ENCODE assay signal across 20 cellular contexts in the genomic region with DNA sequence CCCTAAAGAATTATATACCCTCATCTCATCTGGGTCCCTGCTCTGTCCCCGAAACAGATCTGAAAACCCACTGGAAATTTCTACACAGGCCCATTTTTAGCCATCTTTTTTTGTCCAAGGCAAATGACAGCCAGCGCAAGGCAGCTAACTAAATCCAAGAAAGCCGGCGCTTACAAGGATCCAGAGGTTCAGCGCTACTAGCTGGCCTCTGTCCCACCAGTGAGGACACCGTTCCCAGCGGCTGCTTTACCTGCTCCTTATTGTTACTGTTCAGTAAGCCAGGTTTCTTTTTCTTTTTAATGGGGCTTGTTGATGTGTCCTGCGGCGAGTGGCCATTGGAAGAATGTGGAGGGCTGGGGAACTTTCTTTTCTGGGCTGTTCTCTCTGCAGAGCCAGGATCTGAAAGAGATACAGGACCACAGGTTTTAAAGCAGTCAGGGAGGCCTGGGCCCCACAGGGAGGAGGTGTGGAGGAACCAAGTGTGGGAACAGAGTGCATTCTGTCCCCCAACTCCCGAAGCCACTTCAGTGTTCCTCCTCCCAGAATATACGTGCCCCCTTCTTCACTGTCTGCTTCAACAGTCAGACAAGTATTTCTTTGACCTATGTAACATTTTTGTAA. TPM values are rescaled to one million over a fixed set of nuclear protein-coding genes. Genes with fewer than 3 reads are reported as not detected.
DNase-seq lines count a peak whose midpoint lies in the region; ATAC-seq and TF ChIP-seq lines count a peak whose summit lies in the region.
"Had no signal": no experiment of that assay in that cellular context is flagged by ENCODE, and none has a peak within 500 bp of the region (broad histone marks: within the 10 kb centered on the region; RNA-seq: fewer than 3 reads in every experiment).

No MANE protein-coding gene starts in this region.

- TF ChIP-seq CTCF in WTC11 (IDR thresholded peaks at IDR 0.05) (no peak), heart left ventricle (IDR thresholded peaks at IDR 0.05) (no peak), prostate gland (IDR thresholded peaks at IDR 0.05) (no peak)

- peak overlapping the region; percentile 89 for H3K27ac Mint-ChIP-seq in WTC11
- H3K27ac Mint-ChIP-seq: activated naive CD4-positive, alpha-beta T cell treated with anti-CD3 and anti-CD28 coated beads, Interleukin-2, amount 10 ng/mL, durations not matched to agents 7 days and 5 days; dendritic cell treated with granulocyte-macrophage colony-stimulating factor and Interleukin-4, amounts not matched to agents 40 ng/mL and 50 ng/mL, for 4 days had no signal

- H3K4me1 Mint-ChIP-seq in WTC11, result peaks cover 58% of the 10 kb centered on the region

- 69 to 81% (median 73%) methylated on average over 11 of the region's 11 CpGs for WGBS in heart left ventricle, 4 donors
- 51% methylated on average over 11 of the region's 11 CpGs for WGBS in prostate gland

- H3K27ac ChIP-seq in ACC112 (ENCODE audit: low read depth, low read length) (peak overlapping the region; percentile 21), heart left ventricle (peak overlapping the region in 7 of 12 donors; percentile 39 to 72 (median 60)), prostate gland (peak overlapping the region; percentile 57 to 67)
- H3K27ac ChIP-seq: KMS-11, uterus had no signal

- TF ChIP-seq POLR2A in heart left ventricle (IDR thresholded peaks at IDR 0.05) (no peak), prostate gland (IDR thresholded peaks at IDR 0.05) (no peak)

- POLR2A ChIA-PET in WTC11 (lab: Charles Lee), result interaction anchor here (0.7 to 1.1 kb wide), 2 partner anchors 50 to 59 kb away, joined by 5 to 23 read pairs; no protein-coding TSS in a partner anchor

- ATAC-seq in WTC11 (peak; percentile 40), heart left ventricle (no peak), GM21367 (IDR thresholded peaks at IDR 0.05; ENCODE audit: unreplicated experiment) (no peak)
- ATAC-seq: HCT116, left lobe of liver had no signal

- no peaks in the 10 kb centered on the region for H3K9me3 Mint-ChIP-seq in WTC11
- H3K9me3 Mint-ChIP-seq: activated naive CD4-positive, alpha-beta T cell treated with anti-CD3 and anti-CD28 coated beads, Interleukin-2, amount 10 ng/mL, durations not matched to agents 7 days and 5 days; dendritic cell treated with granulocyte-macrophage colony-stimulating factor and Interleukin-4, amounts not matched to agents 40 ng/mL and 50 ng/mL, for 4 days had no signal

- H3K36me3 Mint-ChIP-seq in WTC11, result peaks cover 43% of the 10 kb centered on the region

- intact Hi-C loops in heart left ventricle (cut with DNase I) (loop anchor here in 2 of 10 donors (5.0 kb wide), 2 partner anchors 33 to 52 kb away; no protein-coding TSS in a partner anchor), prostate gland (cut with DNase I) (loop anchor here (2.0 kb wide), 1 partner anchor 51 kb away; no protein-coding TSS in a partner anchor)

- H3K36me3 ChIP-seq in ACC112 (ENCODE audit: insufficient read depth, low read length) (0 out of 2 replicates have a peak, but pooled peaks cover 14% of the 10 kb centered on the region), heart left ventricle (peaks cover 0 to 57% (median 30%) of the 10 kb centered on the region in 9 donors), prostate gland (no peaks in the 10 kb centered on the region)
- H3K36me3 ChIP-seq: uterus had no signal

- DNase-seq in WTC11 (ENCODE audit: low spot score) (peak; percentile 14), heart left ventricle (no peak), prostate gland (ENCODE audit: low spot score) (peak; percentile 57), cerebellar cortex (ENCODE audit: low spot score) (no peak), COLO829 (ENCODE audit: low spot score) (no peak), activated gamma-delta T cell (lab: John Stamatoyannopoulos, UW) (no peak)
- DNase-seq: activated CD8-positive, alpha-beta memory T cell treated with anti-CD3 and anti-CD28 coated beads for 24 hours; activated naive CD4-positive, alpha-beta T cell treated with anti-CD3 and anti-CD28 coated beads, Interleukin-2, amount 10 ng/mL, durations not matched to agents 7 days and 5 days; DMS53; NCI-H187; NK-92 treated with Interleukin-12 subunit alpha and Interleukin-12 subunit beta, amount 100 ng/mL, for 24 hours; retina; T-helper 1 cell; uterus had no signal

- H3K9me3 ChIP-seq in heart left ventricle, result no peaks in the 10 kb centered on the region
- no peaks in the 10 kb centered on the region for H3K9me3 ChIP-seq in prostate gland
- H3K9me3 ChIP-seq: uterus had no signal

- H3K4me3 ChIP-seq in ACC112 (ENCODE audit: low read depth, low read length), result no peak overlapping the region
- no peak overlapping the region for H3K4me3 ChIP-seq in heart left ventricle
- H3K4me3 ChIP-seq in prostate gland, result no peak overlapping the region
- H3K4me3 ChIP-seq: uterus had no signal

- H3K27me3 ChIP-seq in ACC112 (ENCODE audit: insufficient read depth, low read length) (no peaks in the 10 kb centered on the region), heart left ventricle (no peaks in the 10 kb centered on the region), prostate gland (replicated peaks; ENCODE audit: insufficient read depth) (no peaks in the 10 kb centered on the region)
- H3K27me3 ChIP-seq: uterus had no signal

- no peak overlapping the region for H2AFZ ChIP-seq in ACC112 (ENCODE audit: low read length, unreplicated experiment)

- H3K79me2 ChIP-seq in ACC112 (ENCODE audit: control insufficient read depth, insufficient read depth, low read length, unreplicated experiment), result peaks cover 33% of the 10 kb centered on the region

- H3K4me3 Mint-ChIP-seq in WTC11, result no peak overlapping the region
- H3K4me3 Mint-ChIP-seq: activated naive CD4-positive, alpha-beta T cell treated with anti-CD3 and anti-CD28 coated beads, Interleukin-2, amount 10 ng/mL, durations not matched to agents 7 days and 5 days; dendritic cell treated with granulocyte-macrophage colony-stimulating factor and Interleukin-4, amounts not matched to agents 40 ng/mL and 50 ng/mL, for 4 days had no signal

- H3K4me1 ChIP-seq in ACC112 (ENCODE audit: control insufficient read depth, insufficient read depth, low read length, unreplicated experiment), result peaks cover 7% of the 10 kb centered on the region
- peaks cover 0 to 52% (median 18%) of the 10 kb centered on the region in 12 donors for H3K4me1 ChIP-seq in heart left ventricle
- peaks cover 1% of the 10 kb centered on the region for H3K4me1 ChIP-seq in prostate gland (replicated peaks)

- CTCF ChIA-PET in WTC11 (lab: Charles Lee), result interaction anchor here (0.6 to 1.4 kb wide), 2 partner anchors 36 to 49 kb away, joined by 3 to 4 read pairs; no protein-coding TSS in a partner anchor

- no peaks in the 10 kb centered on the region for H3K27me3 Mint-ChIP-seq in WTC11 (ENCODE audit: low read depth)
- H3K27me3 Mint-ChIP-seq: activated naive CD4-positive, alpha-beta T cell treated with anti-CD3 and anti-CD28 coated beads, Interleukin-2, amount 10 ng/mL, durations not matched to agents 7 days and 5 days; dendritic cell treated with granulocyte-macrophage colony-stimulating factor and Interleukin-4, amounts not matched to agents 40 ng/mL and 50 ng/mL, for 4 days had no signal

TF ChIP-seq in WTC11, 78 proteins besides CTCF, POLR2A, EP300 and RAD21 (continues in another document):
- TF ChIP-seq ZNF138 (CRISPR knock-in tag; conservative IDR thresholded peaks at IDR 0.05), result no peak
- TF ChIP-seq SMAD4 (CRISPR knock-in tag; IDR thresholded peaks at IDR 0.05), result no peak
- TF ChIP-seq SP1 (CRISPR knock-in tag; conservative IDR thresholded peaks at IDR 0.05), result no peak
- TF ChIP-seq, protein P1, sequence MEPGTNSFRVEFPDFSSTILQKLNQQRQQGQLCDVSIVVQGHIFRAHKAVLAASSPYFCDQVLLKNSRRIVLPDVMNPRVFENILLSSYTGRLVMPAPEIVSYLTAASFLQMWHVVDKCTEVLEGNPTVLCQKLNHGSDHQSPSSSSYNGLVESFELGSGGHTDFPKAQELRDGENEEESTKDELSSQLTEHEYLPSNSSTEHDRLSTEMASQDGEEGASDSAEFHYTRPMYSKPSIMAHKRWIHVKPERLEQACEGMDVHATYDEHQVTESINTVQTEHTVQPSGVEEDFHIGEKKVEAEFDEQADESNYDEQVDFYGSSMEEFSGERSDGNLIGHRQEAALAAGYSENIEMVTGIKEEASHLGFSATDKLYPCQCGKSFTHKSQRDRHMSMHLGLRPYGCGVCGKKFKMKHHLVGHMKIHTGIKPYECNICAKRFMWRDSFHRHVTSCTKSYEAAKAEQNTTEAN (CRISPR knock-in tag; IDR thresholded peaks at IDR 0.05), result no peak
- TF ChIP-seq, protein P2, sequence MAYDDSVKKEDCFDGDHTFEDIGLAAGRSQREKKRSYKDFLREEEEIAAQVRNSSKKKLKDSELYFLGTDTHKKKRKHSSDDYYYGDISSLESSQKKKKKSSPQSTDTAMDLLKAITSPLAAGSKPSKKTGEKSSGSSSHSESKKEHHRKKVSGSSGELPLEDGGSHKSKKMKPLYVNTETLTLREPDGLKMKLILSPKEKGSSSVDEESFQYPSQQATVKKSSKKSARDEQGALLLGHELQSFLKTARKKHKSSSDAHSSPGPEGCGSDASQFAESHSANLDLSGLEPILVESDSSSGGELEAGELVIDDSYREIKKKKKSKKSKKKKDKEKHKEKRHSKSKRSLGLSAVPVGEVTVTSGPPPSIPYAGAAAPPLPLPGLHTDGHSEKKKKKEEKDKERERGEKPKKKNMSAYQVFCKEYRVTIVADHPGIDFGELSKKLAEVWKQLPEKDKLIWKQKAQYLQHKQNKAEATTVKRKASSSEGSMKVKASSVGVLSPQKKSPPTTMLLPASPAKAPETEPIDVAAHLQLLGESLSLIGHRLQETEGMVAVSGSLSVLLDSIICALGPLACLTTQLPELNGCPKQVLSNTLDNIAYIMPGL (CRISPR knock-in tag; IDR thresholded peaks at IDR 0.05), result no peak
- TF ChIP-seq, protein P3, sequence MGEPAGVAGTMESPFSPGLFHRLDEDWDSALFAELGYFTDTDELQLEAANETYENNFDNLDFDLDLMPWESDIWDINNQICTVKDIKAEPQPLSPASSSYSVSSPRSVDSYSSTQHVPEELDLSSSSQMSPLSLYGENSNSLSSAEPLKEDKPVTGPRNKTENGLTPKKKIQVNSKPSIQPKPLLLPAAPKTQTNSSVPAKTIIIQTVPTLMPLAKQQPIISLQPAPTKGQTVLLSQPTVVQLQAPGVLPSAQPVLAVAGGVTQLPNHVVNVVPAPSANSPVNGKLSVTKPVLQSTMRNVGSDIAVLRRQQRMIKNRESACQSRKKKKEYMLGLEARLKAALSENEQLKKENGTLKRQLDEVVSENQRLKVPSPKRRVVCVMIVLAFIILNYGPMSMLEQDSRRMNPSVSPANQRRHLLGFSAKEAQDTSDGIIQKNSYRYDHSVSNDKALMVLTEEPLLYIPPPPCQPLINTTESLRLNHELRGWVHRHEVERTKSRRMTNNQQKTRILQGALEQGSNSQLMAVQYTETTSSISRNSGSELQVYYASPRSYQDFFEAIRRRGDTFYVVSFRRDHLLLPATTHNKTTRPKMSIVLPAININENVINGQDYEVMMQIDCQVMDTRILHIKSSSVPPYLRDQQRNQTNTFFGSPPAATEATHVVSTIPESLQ (CRISPR knock-in tag; IDR thresholded peaks at IDR 0.05), result no peak

RNA-seq across cellular contexts. Expression of a gene that starts 46.6 kb away (rescaled TPM):
- total RNA-seq in WTC11 (2021), result 114 to 149 TPM (median 127 TPM) in 3 replicates
- 10 to 100 TPM; 21.7 to 46.4 (median 28.9) TPM for total RNA-seq in heart left ventricle
- polyA plus RNA-seq in heart left ventricle, result 10 to 100 TPM; 11.3 to 11.9 TPM
- total RNA-seq in prostate gland, result 10 to 100 TPM; 19.9 to 70.9 TPM

Comparison
In these comparisons a context has a peak if more than half of its experiments do, and no peak if none do; other contexts are left out.
1. DNase-seq: peak in WTC11 (single experiment) and prostate gland (single experiment); none in heart left ventricle (0 of 5), cerebellar cortex (single experiment), COLO829 (single experiment) and activated gamma-delta T cell (single experiment).
2. Peak in every context shown above with its lines, with median percentiles within 50 percentile points of each other: H3K27ac ChIP-seq.